Comparison of ENCODE assay signal across 8 cellular contexts in genomic region chr6:109073344-109074235, GRCh38. TPM values are rescaled to one million over a fixed set of nuclear protein-coding genes. Genes with fewer than 3 reads are reported as not detected.
A peak's percentile ranks its signal among the peaks of the same experiment; 100 is the strongest.
DNase-seq lines count a peak whose midpoint lies in the region; ATAC-seq and TF ChIP-seq lines count a peak whose summit lies in the region.

No MANE protein-coding gene starts in this region.

- no peaks in the 10 kb centered on the region for H3K79me1 ChIP-seq in neuronal stem cell (ENCODE audit: low read depth, low read length)

- no peak overlapping the region for H3K9ac ChIP-seq in neuronal stem cell (ENCODE audit: low read depth, low read length, poor library complexity)

- H3K9me3 Mint-ChIP-seq in CD8-positive, alpha-beta T cell = no peaks in the 10 kb centered on the region
- no peaks in the 10 kb centered on the region for H3K9me3 Mint-ChIP-seq in activated CD8-positive, alpha-beta T cell treated with anti-CD3 and anti-CD28 coated beads for 36 hours

- in situ Hi-C loops in HAP-1 (cut with MboI; ENCODE audit: low sequenced_read_pairs) = loop anchor here (25.0 kb wide), 1 partner anchor 961 kb away; no protein-coding TSS in a partner anchor

- H3K27me3 ChIP-seq in CD8-positive, alpha-beta T cell (ENCODE audit: insufficient read depth, low read length) = no peaks in the 10 kb centered on the region
- H3K27me3 ChIP-seq in HAP-1 (ENCODE audit: low read depth) (no peaks in the 10 kb centered on the region), neuronal stem cell (ENCODE audit: control insufficient read depth in 3 of 3, insufficient read depth in 3 of 3, low read depth in 1 of 3, low read length in 3 of 3) (peaks cover 0 to 2% (median 0%) of the 10 kb centered on the region in 3 experiments)

- H3K27ac Mint-ChIP-seq in CD8-positive, alpha-beta T cell = no peak overlapping the region
- no peak overlapping the region for H3K27ac Mint-ChIP-seq in activated CD8-positive, alpha-beta T cell treated with anti-CD3 and anti-CD28 coated beads for 36 hours

- POLR2A ChIA-PET in CD8-positive, alpha-beta T cell (lab: Charles Lee) = interaction anchor here (0.7 to 2.0 kb wide), 10 partner anchors 17 to 531 kb away, joined by 3 to 8 read pairs (median 4); partner anchors contain the start of genes ARMC2 and SESN1
- POLR2A ChIA-PET in activated CD8-positive, alpha-beta T cell treated with anti-CD3 and anti-CD28 coated beads for 36 hours (lab: Charles Lee) = interaction anchor here (1.0 to 1.1 kb wide), 2 partner anchors 420 to 514 kb away, joined by 3 read pairs; no protein-coding TSS in a partner anchor

- CTCF ChIA-PET in CD8-positive, alpha-beta T cell (lab: Charles Lee) = interaction anchor here (0.6 to 11.7 kb wide), 56 partner anchors 8 to 550 kb away, joined by 3 to 184 read pairs (median 5); partner anchors contain the start of genes ARMC2, CEP57L1 and SESN1
- CTCF ChIA-PET in activated CD8-positive, alpha-beta T cell treated with anti-CD3 and anti-CD28 coated beads for 36 hours (lab: Charles Lee) = interaction anchor here (0.7 to 8.1 kb wide), 50 partner anchors 8 to 1116 kb away, joined by 3 to 81 read pairs (median 6); partner anchors contain the start of genes ARMC2, CEP57L1 and SESN1

- no peak overlapping the region for H2BK15ac ChIP-seq in neuronal stem cell (ENCODE audit: low read length)

- no peak overlapping the region for H2BK5ac ChIP-seq in neuronal stem cell (ENCODE audit: low read length)

- intact Hi-C loops in CD8-positive, alpha-beta T cell (cut with DNase I, micrococcal nuclease) = loop anchor here (1.0 to 5.0 kb wide), 11 partner anchors 65 to 532 kb away; no protein-coding TSS in a partner anchor
- intact Hi-C loops in activated CD8-positive, alpha-beta T cell treated with anti-CD3 and anti-CD28 coated beads for 36 hours (cut with micrococcal nuclease) = loop anchor here (1.0 to 10.0 kb wide), 3 partner anchors 156 to 531 kb away; partner anchors contain the start of gene ARMC2

- H2BK120ac ChIP-seq in neuronal stem cell (ENCODE audit: low read depth, low read length) = no peak overlapping the region

- H3K9me3 ChIP-seq in CD8-positive, alpha-beta T cell (ENCODE audit: low read length) = no peaks in the 10 kb centered on the region
- no peaks in the 10 kb centered on the region for H3K9me3 ChIP-seq in HAP-1
- H3K9me3 ChIP-seq in neuronal stem cell (replicated peaks in 1 of 2; ENCODE audit: control insufficient read depth in 2 of 2, insufficient read depth in 1 of 2, low read depth in 1 of 2, low read length in 2 of 2) = no peaks in the 10 kb centered on the region

- WGBS in neuronal stem cell (ENCODE audit: extremely low coverage in 2 of 2, insufficient read length in 2 of 2, insufficient replicate concordance in 1 of 2), 2 donors = no CpG with 5 or more reads among the region's 7 CpGs

- no peak overlapping the region for H3K4ac ChIP-seq in neuronal stem cell (ENCODE audit: low read length)

- H3K4me1 ChIP-seq in CD8-positive, alpha-beta T cell (ENCODE audit: insufficient read depth, low read length) = peaks cover 23% of the 10 kb centered on the region
- peaks cover 3% of the 10 kb centered on the region for H3K4me1 ChIP-seq in HAP-1
- no peaks in the 10 kb centered on the region for H3K4me1 ChIP-seq in neuronal stem cell (ENCODE audit: control insufficient read depth in 2 of 2, insufficient read depth in 1 of 2, low read depth in 1 of 2, low read length in 2 of 2)

- H3K27me3 Mint-ChIP-seq in CD8-positive, alpha-beta T cell (ENCODE audit: low read depth) = no peaks in the 10 kb centered on the region
- H3K27me3 Mint-ChIP-seq in activated CD8-positive, alpha-beta T cell treated with anti-CD3 and anti-CD28 coated beads for 36 hours = no peaks in the 10 kb centered on the region

- peak; percentile 91 for TF ChIP-seq CTCF in CD8-positive, alpha-beta T cell (IDR thresholded peaks at IDR 0.05)
- TF ChIP-seq CTCF in activated CD8-positive, alpha-beta T cell treated with anti-CD3 and anti-CD28 coated beads for 36 hours (IDR thresholded peaks at IDR 0.05) = peak; percentile 82

- H3K14ac ChIP-seq in neuronal stem cell (ENCODE audit: low read length) = no peak overlapping the region

- no peak overlapping the region for H3K4me3 ChIP-seq in CD8-positive, alpha-beta T cell (ENCODE audit: low read depth, low read length)
- H3K4me3 ChIP-seq in HAP-1 = no peak overlapping the region
- H3K4me3 ChIP-seq in neuronal stem cell (ENCODE audit: low read length in 2 of 2) = no peak overlapping the region

- H4K91ac ChIP-seq in neuronal stem cell (ENCODE audit: low read depth, low read length, poor library complexity) = no peak overlapping the region

- ATAC-seq in CD8-positive, alpha-beta T cell = peak; percentile 69
- ATAC-seq in activated CD8-positive, alpha-beta T cell treated with anti-CD3 and anti-CD28 coated beads for 36 hours = peak; percentile 72
- no peak for ATAC-seq in GM18517 (IDR thresholded peaks at IDR 0.05; ENCODE audit: unreplicated experiment)
- no peak for ATAC-seq in HG03442 (IDR thresholded peaks at IDR 0.05; ENCODE audit: unreplicated experiment)

- no peak overlapping the region for H3K27ac ChIP-seq in CD8-positive, alpha-beta T cell (ENCODE audit: low read depth, low read length)
- no peak overlapping the region for H3K27ac ChIP-seq in neuronal stem cell (replicated peaks; ENCODE audit: low read length)

- H3K4me2 ChIP-seq in neuronal stem cell (ENCODE audit: insufficient read depth, low read length, poor library complexity, severe bottlenecking) = no peak overlapping the region

- DNase-seq in CD8-positive, alpha-beta T cell = peak in 6 of 7 experiments; percentile 8 to 61 (median 44)
- DNase-seq in HAP-1 (ENCODE audit: low spot score in 2 of 2) = peak; percentile 60 to 63
- peak; percentile 91 for DNase-seq in NCI-H69 (lab: John Stamatoyannopoulos, UW)
- peak; percentile 54 for DNase-seq in activated CD8-positive, alpha-beta T cell treated with anti-CD3 and anti-CD28 coated beads for 36 hours
- DNase-seq in fibroblast of peridontal ligament (ENCODE audit: extremely low read depth) = peak; percentile 90
- DNase-seq in neuronal stem cell (ENCODE audit: low spot score) = peak; percentile 70

- no peak overlapping the region for H3K4me3 Mint-ChIP-seq in CD8-positive, alpha-beta T cell
- H3K4me3 Mint-ChIP-seq in activated CD8-positive, alpha-beta T cell treated with anti-CD3 and anti-CD28 coated beads for 36 hours = no peak overlapping the region

- no peak overlapping the region for H3K18ac ChIP-seq in neuronal stem cell (ENCODE audit: low read length)

- no peak overlapping the region for H3K23ac ChIP-seq in neuronal stem cell (ENCODE audit: low read depth, low read length, poor library complexity)

- H3K36me3 Mint-ChIP-seq in CD8-positive, alpha-beta T cell = no peaks in the 10 kb centered on the region
- no peaks in the 10 kb centered on the region for H3K36me3 Mint-ChIP-seq in activated CD8-positive, alpha-beta T cell treated with anti-CD3 and anti-CD28 coated beads for 36 hours (ENCODE audit: low read depth)

- H3K4me1 Mint-ChIP-seq in CD8-positive, alpha-beta T cell (ENCODE audit: low read depth) = peaks cover 33% of the 10 kb centered on the region
- H3K4me1 Mint-ChIP-seq in activated CD8-positive, alpha-beta T cell treated with anti-CD3 and anti-CD28 coated beads for 36 hours (ENCODE audit: low read depth) = peaks cover 25% of the 10 kb centered on the region

- no peak overlapping the region for H4K8ac ChIP-seq in neuronal stem cell (ENCODE audit: low read depth, low read length)

- no peak overlapping the region for H2AK5ac ChIP-seq in neuronal stem cell (ENCODE audit: low read depth, low read length)

- no peak overlapping the region for H2BK12ac ChIP-seq in neuronal stem cell (ENCODE audit: low read length)

- H2AFZ ChIP-seq in neuronal stem cell (ENCODE audit: low read length) = peak overlapping the region; percentile 30

- H3K36me3 ChIP-seq in CD8-positive, alpha-beta T cell (ENCODE audit: insufficient read depth, low read length) = no peaks in the 10 kb centered on the region
- H3K36me3 ChIP-seq in HAP-1 (replicated peaks) (no peaks in the 10 kb centered on the region), neuronal stem cell (replicated peaks in 1 of 2; ENCODE audit: control insufficient read depth in 2 of 2, insufficient read depth in 2 of 2, low read length in 2 of 2) (no peaks in the 10 kb centered on the region)

RNA-seq across cellular contexts. Expression of gene SESN1, which starts 21.1 kb away (rescaled TPM):
- total RNA-seq in CD8-positive, alpha-beta T cell = 10 to 100 TPM; 53.5 to 56.4 TPM
- 10 to 100 TPM; 22.1 to 23.3 TPM for total RNA-seq in activated CD8-positive, alpha-beta T cell treated with anti-CD3 and anti-CD28 coated beads for 36 hours
- polyA plus RNA-seq in neuronal stem cell (2013, experiment 1 of 2) = 22.1 TPM
- polyA plus RNA-seq in neuronal stem cell (2013, experiment 2 of 2) = 22.7 TPM

RNA-seq across cellular contexts. Expression of gene CEP57L1, which starts 21.7 kb away (rescaled TPM):
- total RNA-seq in CD8-positive, alpha-beta T cell = 1 to 10 TPM; 2.9 to 3.7 TPM
- total RNA-seq in activated CD8-positive, alpha-beta T cell treated with anti-CD3 and anti-CD28 coated beads for 36 hours = 10 to 100 TPM; 25.0 to 25.8 TPM
- polyA plus RNA-seq in neuronal stem cell (2013, experiment 1 of 2) = 26.2 TPM
- 28.5 TPM for polyA plus RNA-seq in neuronal stem cell (2013, experiment 2 of 2)

Comparison
In these comparisons a context has a peak if more than half of its experiments do, and no peak if none do; other contexts are left out.
1. ATAC-seq: peak in CD8-positive, alpha-beta T cell (single experiment) and activated CD8-positive, alpha-beta T cell treated with anti-CD3 and anti-CD28 coated beads for 36 hours (single experiment); none in GM18517 (single experiment) and HG03442 (single experiment).
2. RNA of gene CEP57L1, which starts 21.7 kb away (total RNA-seq): 25.0 to 25.8 TPM in activated CD8-positive, alpha-beta T cell treated with anti-CD3 and anti-CD28 coated beads for 36 hours; 2.9 to 3.7 TPM in CD8-positive, alpha-beta T cell; every median in the first group is over 4 times any median in the second.
3. Peak in every context shown above with its lines, with median percentiles within 50 percentile points of each other: DNase-seq.